Comparison of ENCODE assay signal across 16 cellular contexts in genomic region chr22:19022755-19023154, GRCh38.
"Had no signal": no experiment of that assay in that cellular context is flagged by ENCODE, and none has a peak within 500 bp of the region (broad histone marks: within the 10 kb centered on the region; RNA-seq: fewer than 3 reads in every experiment).

No MANE protein-coding gene starts in this region.

- H3K36me3 Mint-ChIP-seq: activated naive CD4-positive, alpha-beta T cell treated with anti-CD3 and anti-CD28 coated beads, Interleukin-2, amount 50 U/mL, for 72 hours; stimulated activated naive B cell treated with anti-CD40 and anti-IgM and Interleukin-4, amounts not matched to agents 10 μg/mL and 1 μg/mL and 100 μg/mL, for 72 hours; WTC11 had no signal

- H3K4me1 Mint-ChIP-seq: activated CD4-positive, alpha-beta T cell treated with anti-CD3 and anti-CD28 coated beads for 36 hours had no signal

- H3K27ac Mint-ChIP-seq: activated CD4-positive, alpha-beta T cell treated with anti-CD3 and anti-CD28 coated beads for 36 hours; activated naive CD4-positive, alpha-beta T cell treated with anti-CD3 and anti-CD28 coated beads, Interleukin-2, amount 50 U/mL, for 72 hours; endodermal cell; stimulated activated naive B cell treated with anti-CD40 and anti-IgM and Interleukin-4, amounts not matched to agents 10 μg/mL and 1 μg/mL and 100 μg/mL, for 72 hours; T-helper 1 cell treated with Interleukin-12 subunit alpha and Interleukin-12 subunit beta and Interleukin-4 antibody, amounts not matched to agents 30 μg/mL and 1 μg/mL, for 36 hours; WTC11 had no signal

- H3K4me3 Mint-ChIP-seq: activated CD4-positive, alpha-beta T cell treated with anti-CD3 and anti-CD28 coated beads for 36 hours; endodermal cell; stimulated activated naive B cell treated with anti-CD40 and anti-IgM and Interleukin-4, amounts not matched to agents 10 μg/mL and 1 μg/mL and 100 μg/mL, for 72 hours; T-helper 1 cell treated with Interleukin-12 subunit alpha and Interleukin-12 subunit beta and Interleukin-4 antibody, amounts not matched to agents 30 μg/mL and 1 μg/mL, for 36 hours; WTC11 had no signal

- DNase-seq: activated CD4-positive, alpha-beta T cell treated with anti-CD3 and anti-CD28 coated beads for 36 hours; activated CD4-positive, alpha-beta T cell treated with anti-CD3 and anti-CD28 coated beads, Interleukin-2, amount 50 U/mL, for 48 hours; activated gamma-delta T cell; amniotic stem cell; endodermal cell; foreskin fibroblast; hypothalamus; occipital lobe; spleen; stimulated activated CD4-positive, alpha-beta T cell treated with anti-CD3 and anti-CD28 coated beads, Interleukin-4, amount 100 ng/mL, for 4 hours; stimulated activated naive B cell treated with anti-CD40 and anti-IgM and Interleukin-4, amounts not matched to agents 10 μg/mL and 1 μg/mL and 100 μg/mL, for 72 hours; thyroid gland had no signal

- ATAC-seq: activated CD4-positive, alpha-beta T cell treated with anti-CD3 and anti-CD28 coated beads for 36 hours; activated naive CD4-positive, alpha-beta T cell treated with anti-CD3 and anti-CD28 coated beads, Interleukin-2, amount 50 U/mL, for 72 hours; left lobe of liver; stimulated activated naive B cell treated with anti-CD40 and anti-IgM and Interleukin-4, amounts not matched to agents 10 μg/mL and 1 μg/mL and 100 μg/mL, for 72 hours; WTC11 had no signal

- H3K9me3 Mint-ChIP-seq: activated naive CD4-positive, alpha-beta T cell treated with anti-CD3 and anti-CD28 coated beads, Interleukin-2, amount 50 U/mL, for 72 hours; endodermal cell; stimulated activated naive B cell treated with anti-CD40 and anti-IgM and Interleukin-4, amounts not matched to agents 10 μg/mL and 1 μg/mL and 100 μg/mL, for 72 hours; T-helper 1 cell treated with Interleukin-12 subunit alpha and Interleukin-12 subunit beta and Interleukin-4 antibody, amounts not matched to agents 30 μg/mL and 1 μg/mL, for 36 hours; WTC11 had no signal
